15 cellular contexts compared by ENCODE assay signal in the genomic region with DNA sequence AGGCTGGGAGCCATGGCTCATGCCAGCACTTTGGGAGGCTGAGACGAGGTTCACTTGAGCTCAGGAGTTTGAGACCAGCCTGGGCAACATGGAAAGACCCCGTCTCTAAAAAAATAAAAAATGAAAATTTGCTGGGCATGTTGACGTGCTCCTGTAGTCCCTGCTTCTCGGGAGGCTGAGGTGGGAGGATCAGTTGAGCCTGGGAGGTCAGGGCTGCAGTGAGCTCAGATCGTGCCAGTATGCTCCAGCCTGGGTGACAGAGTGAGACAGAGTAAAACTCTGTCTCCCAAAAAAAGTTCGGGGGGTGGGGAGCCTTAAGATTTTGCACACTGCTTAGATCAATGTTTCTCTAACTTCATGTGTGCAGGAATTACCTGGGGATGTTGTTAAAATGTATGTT. TPM values are rescaled to one million over a fixed set of nuclear protein-coding genes. Genes with fewer than 3 reads are reported as not detected.
A peak's percentile ranks its signal among the peaks of the same experiment; 100 is the strongest.
DNase-seq lines count a peak whose midpoint lies in the region; ATAC-seq and TF ChIP-seq lines count a peak whose summit lies in the region.
"Had no signal": no experiment of that assay in that cellular context is flagged by ENCODE, and none has a peak within 500 bp of the region (broad histone marks: within the 10 kb centered on the region; RNA-seq: fewer than 3 reads in every experiment).

No MANE protein-coding gene starts in this region.

- WGBS in endodermal cell (ENCODE audit: insufficient coverage in 1 of 2, insufficient read length in 1 of 2), 2 experiments = 93 to 94% methylated on average over 6 of the region's 6 CpGs

- peaks cover 62% of the 10 kb centered on the region for H3K36me3 Mint-ChIP-seq in endodermal cell (ENCODE audit: low read depth)

- H3F3A ChIP-seq in PC-3 (ENCODE audit: low read length, unreplicated experiment) = no peaks in the 10 kb centered on the region

- no peak overlapping the region for H3K4me3 Mint-ChIP-seq in endodermal cell
- H3K4me3 Mint-ChIP-seq: nephron had no signal

- H3K27ac Mint-ChIP-seq in endodermal cell = no peak overlapping the region
- H3K27ac Mint-ChIP-seq: nephron had no signal

- DNase-seq in left ventricle myocardium inferior = no peak
- no peak for DNase-seq in left cardiac atrium
- DNase-seq in PC-3 = no peak
- DNase-seq in endodermal cell = peak; percentile 24
- no peak for DNase-seq in thoracic aorta (ENCODE audit: low spot score)
- DNase-seq in NCI-H69 (lab: John Stamatoyannopoulos, UW) = no peak
- no peak for DNase-seq in stimulated activated naive CD4-positive, alpha-beta T cell treated with Interleukin-2 at 50 U/mL for 16 hours (lab: John Stamatoyannopoulos, UW)
- no peak for DNase-seq in Peyer's patch
- DNase-seq: central memory CD4-positive, alpha-beta T cell; Karpas-422; lower lobe of right lung; NCI-H1417; NCI-H2227 treated with DMSO at 0.1 percent for 48 hours had no signal

- H3K9ac ChIP-seq in PC-3 (ENCODE audit: low read length) = no peak overlapping the region
- H3K9ac ChIP-seq in endodermal cell (ENCODE audit: extremely low read depth, low read length, poor library complexity, severe bottlenecking) = no peak overlapping the region

- peaks cover 99% of the 10 kb centered on the region for H3K79me2 ChIP-seq in PC-3 (ENCODE audit: low read length)

- no TSS peak for BruUV-seq in PC-3 (replicated peaks; lab: Mats Ljungman, UMichigan)

- H3K9me2 ChIP-seq in PC-3 (replicated peaks; ENCODE audit: low read length) = no peaks in the 10 kb centered on the region

- H3K36me3 ChIP-seq in left ventricle myocardium inferior (peaks cover 54% of the 10 kb centered on the region), PC-3 (ENCODE audit: low read depth, low read length) (peaks cover 55% of the 10 kb centered on the region), endodermal cell (ENCODE audit: control insufficient read depth, insufficient read depth, low read length) (peaks cover 87% of the 10 kb centered on the region), thoracic aorta (peaks cover 5% of the 10 kb centered on the region), Peyer's patch (peaks cover 0 to 4% (median 0%) of the 10 kb centered on the region in 3 donors)

- no peak for TF ChIP-seq POLR2A in Peyer's patch (IDR thresholded peaks at IDR 0.05)

- H3K4me1 ChIP-seq in left ventricle myocardium inferior (peaks cover 98% of the 10 kb centered on the region), PC-3 (ENCODE audit: insufficient read depth, low read length) (peaks cover 38% of the 10 kb centered on the region), endodermal cell (ENCODE audit: control insufficient read depth, insufficient read depth, low read length) (no peaks in the 10 kb centered on the region), thoracic aorta (ENCODE audit: control insufficient read depth in 1 of 2, low read depth in 2 of 2) (peaks cover 44 to 90% of the 10 kb centered on the region in 2 donors), Peyer's patch (peaks cover 0 to 48% (median 0%) of the 10 kb centered on the region in 4 donors)

- intact Hi-C loops in left ventricle myocardium inferior (cut with micrococcal nuclease) = no loop called here
- intact Hi-C loops in left cardiac atrium (cut with DNase I) = no loop called here
- intact Hi-C loops in PC-3 (cut with micrococcal nuclease) = no loop called here

- no peaks in the 10 kb centered on the region for H3K9me3 Mint-ChIP-seq in endodermal cell
- H3K9me3 Mint-ChIP-seq: nephron had no signal

- TF ChIP-seq CTCF in left ventricle myocardium inferior (IDR thresholded peaks at IDR 0.05; ENCODE audit: borderline replicate concordance) (no peak), PC-3 (conservative IDR thresholded peaks at IDR 0.05; ENCODE audit: low read depth, low read length) (no peak), endodermal cell (conservative IDR thresholded peaks at IDR 0.05) (no peak), thoracic aorta (IDR thresholded peaks at IDR 0.05) (no peak), Peyer's patch (IDR thresholded peaks at IDR 0.05) (no peak)

- H2AFZ ChIP-seq in PC-3 (ENCODE audit: low read length) = no peak overlapping the region

- H3K4me2 ChIP-seq in PC-3 (ENCODE audit: low read length) = no peak overlapping the region

- H3K27me3 Mint-ChIP-seq in endodermal cell (ENCODE audit: insufficient read depth) = no peaks in the 10 kb centered on the region

- peak overlapping the region; percentile 43 for H3K27ac ChIP-seq in left ventricle myocardium inferior (replicated peaks)
- 0 out of 2 replicates have a peak overlapping the region, but pooled peaks have one; percentile 50 for H3K27ac ChIP-seq in PC-3 (ENCODE audit: low read length)
- H3K27ac ChIP-seq in endodermal cell (ENCODE audit: low read depth, low read length) = no peak overlapping the region
- H3K27ac ChIP-seq in thoracic aorta = peak overlapping the region; percentile 75 to 77
- peak overlapping the region in 2 of 4 donors; percentile 15 to 60 for H3K27ac ChIP-seq in Peyer's patch
- H3K27ac ChIP-seq: C4-2B, lower lobe of right lung had no signal

- no peaks in the 10 kb centered on the region for H3K27me3 ChIP-seq in left ventricle myocardium inferior (ENCODE audit: low read depth)
- no peaks in the 10 kb centered on the region for H3K27me3 ChIP-seq in PC-3 (ENCODE audit: low read length)
- H3K27me3 ChIP-seq in endodermal cell (ENCODE audit: control insufficient read depth, insufficient read depth, low read length, poor library complexity, severe bottlenecking) = no peaks in the 10 kb centered on the region
- H3K27me3 ChIP-seq in thoracic aorta (replicated peaks; ENCODE audit: insufficient read depth) = no peaks in the 10 kb centered on the region
- H3K27me3 ChIP-seq in Peyer's patch = no peaks in the 10 kb centered on the region

- H3K9me3 ChIP-seq in left ventricle myocardium inferior (replicated peaks) (no peaks in the 10 kb centered on the region), PC-3 (ENCODE audit: low read length) (no peaks in the 10 kb centered on the region), endodermal cell (ENCODE audit: control insufficient read depth, low read length) (no peaks in the 10 kb centered on the region), thoracic aorta (no peaks in the 10 kb centered on the region), Peyer's patch (no peaks in the 10 kb centered on the region)
- H3K9me3 ChIP-seq: lower lobe of right lung had no signal

- H4K20me1 ChIP-seq in PC-3 (ENCODE audit: low read length) = peaks cover 54% of the 10 kb centered on the region

- POLR2A ChIA-PET in PC-3 (lab: Charles Lee; ENCODE audit: unreplicated experiment) = interaction anchor here (1.1 kb wide), 1 partner anchor 28 kb away, joined by 4 read pairs; no protein-coding TSS in a partner anchor

- H3K4me3 ChIP-seq in left ventricle myocardium inferior = no peak overlapping the region
- no peak overlapping the region for H3K4me3 ChIP-seq in PC-3 (ENCODE audit: low read length)
- H3K4me3 ChIP-seq in endodermal cell (ENCODE audit: low read length) = no peak overlapping the region
- no peak overlapping the region for H3K4me3 ChIP-seq in thoracic aorta
- no peak overlapping the region for H3K4me3 ChIP-seq in Peyer's patch
- H3K4me3 ChIP-seq: lower lobe of right lung had no signal

- CTCF ChIA-PET in PC-3 (lab: Charles Lee) = interaction anchor here (0.6 kb wide), 2 partner anchors 31 to 53 kb away, joined by 3 read pairs; no protein-coding TSS in a partner anchor

- no peaks in the 10 kb centered on the region for H3K4me1 Mint-ChIP-seq in endodermal cell

- ATAC-seq in left cardiac atrium (no peak), PC-3 (no peak), thoracic aorta (ENCODE audit: insufficient number of reproducible peaks, low FRiP score, low read depth) (no peak)
- ATAC-seq: lower lobe of right lung had no signal

RNA-seq across cellular contexts. Expression of a gene that starts 30.9 kb away (rescaled TPM):
- total RNA-seq in left ventricle myocardium inferior = 1,955 TPM
- 1,000 to 10,000 TPM; 2,696 to 3,455 TPM for total RNA-seq in left cardiac atrium
- total RNA-seq in PC-3 (2014; rRNA removed) = 174 and 211 TPM in 2 replicates
- total RNA-seq in endodermal cell = 100 to 1,000 TPM; 151 to 235 TPM
- 164 TPM for polyA plus RNA-seq in endodermal cell (2013, experiment 1 of 2)
- 164 TPM for polyA plus RNA-seq in endodermal cell (2013, experiment 2 of 2)
- total RNA-seq in thoracic aorta = 100 to 1,000 TPM; 226 to 290 TPM
- total RNA-seq in Peyer's patch = 100 to 1,000 TPM; 102 to 239 (median 208) TPM
